Comparison of ENCODE assay signal across 19 cellular contexts in genomic region chr7:147509052-147509480, GRCh38.
DNase-seq lines count a peak whose midpoint lies in the region; ATAC-seq and TF ChIP-seq lines count a peak whose summit lies in the region.
"Had no signal": no experiment of that assay in that cellular context is flagged by ENCODE, and none has a peak within 500 bp of the region (broad histone marks: within the 10 kb centered on the region; RNA-seq: fewer than 3 reads in every experiment).

No MANE protein-coding gene starts in this region.

- H2AFZ ChIP-seq in mesenchymal stem cell (ENCODE audit: low read depth, low read length), result no peak overlapping the region
- H2AFZ ChIP-seq in H9 (ENCODE audit: low read length), result no peak overlapping the region

- H4K8ac ChIP-seq in mesenchymal stem cell (ENCODE audit: low read length) (no peak overlapping the region), H9 (replicated peaks; ENCODE audit: insufficient read length, low read depth, low read length) (no peak overlapping the region)

- no peak overlapping the region for H2BK12ac ChIP-seq in mesenchymal stem cell (ENCODE audit: low read length in 2 of 2)
- no peak overlapping the region for H2BK12ac ChIP-seq in H9 (ENCODE audit: insufficient read length, low read depth, low read length)

- no peaks in the 10 kb centered on the region for H3K23me2 ChIP-seq in H9 (ENCODE audit: insufficient read length, low read depth, low read length, poor library complexity, severe bottlenecking)

- H3K79me1 ChIP-seq in mesenchymal stem cell (replicated peaks; ENCODE audit: low read length, poor library complexity, severe bottlenecking) (no peaks in the 10 kb centered on the region), H9 (ENCODE audit: insufficient read depth, low read depth, low read length, poor library complexity, severe bottlenecking) (no peaks in the 10 kb centered on the region)

- H3K27me3 Mint-ChIP-seq in HFFc6 (ENCODE audit: insufficient read depth), result no peaks in the 10 kb centered on the region
- H3K27me3 Mint-ChIP-seq in H9 (ENCODE audit: low read depth), result no peaks in the 10 kb centered on the region
- H3K27me3 Mint-ChIP-seq: activated T-cell treated with anti-CD3 and anti-CD28 coated beads, Interleukin-2, amount 50 U/mL, for 24 hours; natural killer cell treated with Interleukin-12 subunit alpha and Interleukin-12 subunit beta and Interleukin-15 and Interleukin-18, amount 100 ng/mL, for 72 hours had no signal

- H3K36me3 Mint-ChIP-seq in HFFc6 (ENCODE audit: low read depth) (no peaks in the 10 kb centered on the region; the same call in 1 of the 2 replicates), H9 (ENCODE audit: insufficient read depth in 1 of 3, low read depth in 3 of 3) (no peaks in the 10 kb centered on the region)
- H3K36me3 Mint-ChIP-seq: CD8-positive, alpha-beta T cell; stimulated activated effector memory CD8-positive, alpha-beta T cell treated with anti-CD3 and anti-CD28 coated beads, Interleukin-12 subunit alpha, Interleukin-12 subunit beta, amount 100 ng/mL, for 72 hours had no signal

- H3K4me3 ChIP-seq in A673 (ENCODE audit: low read depth, low read length, poor library complexity, severe bottlenecking) (no peak overlapping the region), cardiac fibroblast (replicated peaks in 1 of 2; ENCODE audit: low read depth in 2 of 2, low read length in 2 of 2) (no peak overlapping the region), mesenchymal stem cell (ENCODE audit: insufficient read depth in 1 of 2, low read depth in 1 of 2, low read length in 2 of 2) (no peak overlapping the region)
- H3K4me3 ChIP-seq: K562 had no signal

- H3K4me3 Mint-ChIP-seq in HFFc6 (peak overlapping the region; percentile 1; the same call in 1 of the 2 replicates), H9 (no peak overlapping the region)
- H3K4me3 Mint-ChIP-seq: activated T-cell treated with anti-CD3 and anti-CD28 coated beads, Interleukin-2, amount 50 U/mL, for 24 hours; CD8-positive, alpha-beta T cell; natural killer cell treated with Interleukin-12 subunit alpha and Interleukin-12 subunit beta and Interleukin-15 and Interleukin-18, amount 100 ng/mL, for 72 hours; stimulated activated effector memory CD8-positive, alpha-beta T cell treated with anti-CD3 and anti-CD28 coated beads, Interleukin-12 subunit alpha, Interleukin-12 subunit beta, amount 100 ng/mL, for 72 hours had no signal

- no TSS peak for BruUV-seq in A673 (replicated peaks; lab: Mats Ljungman, UMichigan)

- H2BK20ac ChIP-seq in H9 (ENCODE audit: low read depth, low read length, poor library complexity, severe bottlenecking), result no peak overlapping the region

- H3K4me1 ChIP-seq in A673 (ENCODE audit: insufficient read depth, low read length, poor library complexity, severe bottlenecking) (peaks cover 10% of the 10 kb centered on the region), mesenchymal stem cell (ENCODE audit: control insufficient read depth, insufficient read depth, low read depth, low read length) (no peaks in the 10 kb centered on the region), H9 (ENCODE audit: insufficient read depth, low read length) (no peaks in the 10 kb centered on the region)

- peaks cover 3% of the 10 kb centered on the region for H3K9me3 ChIP-seq in A673 (ENCODE audit: low read depth, low read length, poor library complexity, severe bottlenecking)
- no peaks in the 10 kb centered on the region for H3K9me3 ChIP-seq in mesenchymal stem cell (ENCODE audit: control insufficient read depth, low read length)
- H3K9me3 ChIP-seq in H9 (ENCODE audit: control insufficient read depth, low read depth, low read length), result no peaks in the 10 kb centered on the region

- H2BK120ac ChIP-seq in mesenchymal stem cell (ENCODE audit: low read depth, low read length) (no peak overlapping the region), H9 (ENCODE audit: low read depth, low read length, poor library complexity, severe bottlenecking) (no peak overlapping the region)

- H3K4me1 Mint-ChIP-seq in HFFc6 (ENCODE audit: low read depth), result peaks cover 53% of the 10 kb centered on the region; the same call in 1 of the 2 replicates
- no peaks in the 10 kb centered on the region for H3K4me1 Mint-ChIP-seq in H9
- H3K4me1 Mint-ChIP-seq: stimulated activated effector memory CD8-positive, alpha-beta T cell treated with anti-CD3 and anti-CD28 coated beads, Interleukin-12 subunit alpha, Interleukin-12 subunit beta, amount 100 ng/mL, for 72 hours had no signal

- TF ChIP-seq CTCF in A673 (conservative IDR thresholded peaks at IDR 0.05; ENCODE audit: low read depth, low read length) (no peak), HFFc6 (IDR thresholded peaks at IDR 0.05) (no peak), cardiac fibroblast (IDR thresholded peaks at IDR 0.05; ENCODE audit: low read depth, low read length) (no peak), H9 (conservative IDR thresholded peaks at IDR 0.05) (no peak)

- H4K91ac ChIP-seq in mesenchymal stem cell (ENCODE audit: low read length), result no peak overlapping the region
- no peak overlapping the region for H4K91ac ChIP-seq in H9 (ENCODE audit: insufficient read length, low read depth, low read length)

- H4K20me1 ChIP-seq in H9 (ENCODE audit: control insufficient read depth, insufficient read depth, insufficient read length), result no peaks in the 10 kb centered on the region

- no peak overlapping the region for H3K4ac ChIP-seq in mesenchymal stem cell (ENCODE audit: low read depth in 1 of 2, low read length in 2 of 2)
- no peak overlapping the region for H3K4ac ChIP-seq in H9 (ENCODE audit: low read depth, low read length)

- no peaks in the 10 kb centered on the region for H3K27me3 ChIP-seq in A673 (replicated peaks; ENCODE audit: insufficient read depth, low read depth, low read length, poor library complexity)
- no peaks in the 10 kb centered on the region for H3K27me3 ChIP-seq in mesenchymal stem cell (ENCODE audit: control insufficient read depth in 1 of 2, insufficient read depth in 1 of 2, low read length in 2 of 2)
- no peaks in the 10 kb centered on the region for H3K27me3 ChIP-seq in H9 (ENCODE audit: insufficient read depth, low read length)

- 56% methylated on average over 2 of the region's 3 CpGs for WGBS in mesenchymal stem cell
- WGBS in H9 (ENCODE audit: extremely low coverage, insufficient read length, low lambda C conversion rate), result no CpG with 5 or more reads among the region's 3 CpGs

- H3K36me3 ChIP-seq in A673 (ENCODE audit: insufficient read depth, low read length, poor library complexity, severe bottlenecking), result no peaks in the 10 kb centered on the region
- no peaks in the 10 kb centered on the region for H3K36me3 ChIP-seq in mesenchymal stem cell (ENCODE audit: control insufficient read depth in 1 of 2, insufficient read depth in 2 of 2, low read depth in 1 of 2, low read length in 2 of 2)
- H3K36me3 ChIP-seq: WERI-Rb-1 had no signal

- H3K9ac ChIP-seq in mesenchymal stem cell (ENCODE audit: low read length) (peak overlapping the region; percentile 62), H9 (ENCODE audit: extremely low read depth, insufficient read length, low read length) (no peak overlapping the region)

- no peak overlapping the region for H3K23ac ChIP-seq in mesenchymal stem cell (ENCODE audit: low read length in 2 of 2)
- H3K23ac ChIP-seq in H9 (ENCODE audit: insufficient read length, low read depth, low read length), result no peak overlapping the region

- ATAC-seq in GM21723 (IDR thresholded peaks at IDR 0.05; ENCODE audit: unreplicated experiment) (no peak), HG02973 (IDR thresholded peaks at IDR 0.05; ENCODE audit: unreplicated experiment) (no peak)
- ATAC-seq: CD8-positive, alpha-beta T cell; K562; natural killer cell treated with Interleukin-12 subunit alpha and Interleukin-12 subunit beta and Interleukin-15 and Interleukin-18, amount 100 ng/mL, for 72 hours; stimulated activated effector memory CD8-positive, alpha-beta T cell treated with anti-CD3 and anti-CD28 coated beads, Interleukin-12 subunit alpha, Interleukin-12 subunit beta, amount 100 ng/mL, for 72 hours had no signal

- no peaks in the 10 kb centered on the region for H3K79me2 ChIP-seq in H9 (ENCODE audit: insufficient read depth, low read length)

- no peak overlapping the region for H3K18ac ChIP-seq in mesenchymal stem cell (ENCODE audit: low read depth in 1 of 2, low read length in 2 of 2)
- H3K18ac ChIP-seq in H9 (ENCODE audit: insufficient read length, low read depth, low read length), result no peak overlapping the region

- POLR2A ChIA-PET in A673 (lab: Charles Lee; ENCODE audit: low non-redundant PET), result no interaction called here

- peak; percentile 22 for DNase-seq in A673 (ENCODE audit: low spot score)
- DNase-seq in HFFc6, result no peak
- peak; percentile 56 to 73 for DNase-seq in cardiac fibroblast (ENCODE audit: low read depth in 2 of 2)
- no peak for DNase-seq in mesenchymal stem cell
- no peak for DNase-seq in H9
- no peak for DNase-seq in activated CD4-positive, CD25-positive, alpha-beta regulatory T cell treated with anti-CD3 and anti-CD28 coated beads, Interleukin-2, amount 50 U/mL, for 72 hours
- DNase-seq: ACHN; activated CD4-positive, alpha-beta T cell treated with anti-CD3 and anti-CD28 coated beads, Interleukin-2, amount 50 U/mL, for 48 hours; activated naive CD4-positive, alpha-beta T cell treated with anti-CD3 and anti-CD28 coated beads, Interleukin-2, amount 50 U/mL, for 16 hours; activated T-cell treated with anti-CD3 and anti-CD28 coated beads, Interleukin-2, amount 50 U/mL, for 24 hours; CD8-positive, alpha-beta T cell; dermis blood vessel endothelial cell; NCI-H2029 treated with DMSO at 0.1 percent for 48 hours; WERI-Rb-1 had no signal

- no peak overlapping the region for H4K5ac ChIP-seq in H9 (ENCODE audit: insufficient read length, low read depth, low read length)

- H3K4me2 ChIP-seq in mesenchymal stem cell (ENCODE audit: low read length, poor library complexity, severe bottlenecking), result no peak overlapping the region
- no peak overlapping the region for H3K4me2 ChIP-seq in H9 (ENCODE audit: insufficient read depth, insufficient read length, low read length)

- H3K14ac ChIP-seq in mesenchymal stem cell (ENCODE audit: low read length in 2 of 2) (no peak overlapping the region), H9 (ENCODE audit: insufficient read depth, low read length) (no peak overlapping the region)

- no peak overlapping the region for H3T11ph ChIP-seq in H9 (ENCODE audit: low read length)

- CTCF ChIA-PET in A673 (lab: Charles Lee), result no interaction called here

- intact Hi-C loops in A673 (cut with micrococcal nuclease; ENCODE audit: unreplicated experiment), result no loop called here

- H3K27ac Mint-ChIP-seq in HFFc6 (peak overlapping the region; percentile 83), H9 (no peak overlapping the region)
- H3K27ac Mint-ChIP-seq: activated T-cell treated with anti-CD3 and anti-CD28 coated beads, Interleukin-2, amount 50 U/mL, for 24 hours; CD8-positive, alpha-beta T cell; natural killer cell treated with Interleukin-12 subunit alpha and Interleukin-12 subunit beta and Interleukin-15 and Interleukin-18, amount 100 ng/mL, for 72 hours; stimulated activated effector memory CD8-positive, alpha-beta T cell treated with anti-CD3 and anti-CD28 coated beads, Interleukin-12 subunit alpha, Interleukin-12 subunit beta, amount 100 ng/mL, for 72 hours had no signal

- H2AK5ac ChIP-seq in mesenchymal stem cell (ENCODE audit: low read length, severe bottlenecking) (no peak overlapping the region), H9 (ENCODE audit: insufficient read length, low read length) (no peak overlapping the region)

- H2BK5ac ChIP-seq in mesenchymal stem cell (ENCODE audit: low read depth, low read length, poor library complexity, severe bottlenecking) (no peak overlapping the region), H9 (ENCODE audit: insufficient read length, low read length) (no peak overlapping the region)

- H2BK15ac ChIP-seq in mesenchymal stem cell (ENCODE audit: low read depth, poor library complexity, severe bottlenecking) (no peak overlapping the region), H9 (ENCODE audit: low read depth, low read length) (no peak overlapping the region)

- peak overlapping the region; percentile 51 for H3K27ac ChIP-seq in A673 (ENCODE audit: low read depth, low read length, poor library complexity, severe bottlenecking)
- no peak overlapping the region for H3K27ac ChIP-seq in mesenchymal stem cell (ENCODE audit: low read length, poor library complexity, severe bottlenecking)
- H3K27ac ChIP-seq in H9 (ENCODE audit: insufficient read length, low read depth, low read length), result no peak overlapping the region
- H3K27ac ChIP-seq: WERI-Rb-1 had no signal

- H3K9me3 Mint-ChIP-seq in HFFc6 (peaks cover 7% of the 10 kb centered on the region; the same call in 1 of the 2 replicates), H9 (peaks cover 0 to 2% of the 10 kb centered on the region in 2 experiments; a peak in 2 of 5 replicates)

- H3K56ac ChIP-seq in H9 (ENCODE audit: insufficient read length, low read depth, low read length), result no peak overlapping the region

Comparison
In these comparisons a context has a peak if more than half of its experiments do, and no peak if none do; other contexts are left out.
1. DNase-seq: peak in A673 (single experiment) and cardiac fibroblast (2 of 2); none in HFFc6 (single experiment), mesenchymal stem cell (single experiment), H9 (single experiment) and activated CD4-positive, CD25-positive, alpha-beta regulatory T cell treated with anti-CD3 and anti-CD28 coated beads, Interleukin-2, amount 50 U/mL, for 72 hours (single experiment).